Comparison of ENCODE assay signal across 1 cellular context in genomic region chr14:24481622-24482324, GRCh38.
TF ChIP-seq lines count a peak whose summit lies in the region.

No MANE protein-coding gene starts in this region.

TF ChIP-seq in HepG2, 621 proteins besides CTCF, POLR2A, EP300 and RAD21 (continued from another document and continues in another):
- TF ChIP-seq KAT8 (CRISPR knock-in tag; IDR thresholded peaks at IDR 0.05) = peak; percentile 86
- no peak for TF ChIP-seq ZHX2 (IDR thresholded peaks at IDR 0.05; ENCODE audit: low read depth)
- TF ChIP-seq ZHX2 (CRISPR knock-in tag; IDR thresholded peaks at IDR 0.05; ENCODE audit: borderline replicate concordance) = no peak
- peak; percentile 66 for TF ChIP-seq ATF2 (CRISPR knock-in tag; IDR thresholded peaks at IDR 0.05)
- TF ChIP-seq CEBPG (CRISPR knock-in tag; IDR thresholded peaks at IDR 0.05) = peak; percentile 50; the same call in 1 of the 2 replicates
- TF ChIP-seq GTF3A (CRISPR knock-in tag; conservative IDR thresholded peaks at IDR 0.05) = peak; percentile 93; the same call in 1 of the 2 replicates
- TF ChIP-seq MTA1 (CRISPR knock-in tag; IDR thresholded peaks at IDR 0.05; ENCODE audit: borderline replicate concordance) = peak; percentile 97
- TF ChIP-seq ZNF224 (CRISPR knock-in tag; IDR thresholded peaks at IDR 0.05) = no peak; the same call in 1 of the 2 replicates
- TF ChIP-seq LCORL (IDR thresholded peaks at IDR 0.05) = peak; percentile 83
- peak; percentile 99 for TF ChIP-seq LCORL (CRISPR knock-in tag; IDR thresholded peaks at IDR 0.05)
- peak; percentile 96; the same call in 1 of the 2 replicates for TF ChIP-seq ZSCAN31 (CRISPR knock-in tag; IDR thresholded peaks at IDR 0.05; ENCODE audit: low read depth)
- peak; percentile 96 for TF ChIP-seq TIGD3 (CRISPR knock-in tag; IDR thresholded peaks at IDR 0.05; ENCODE audit: borderline replicate concordance)
- TF ChIP-seq RFX1 (IDR thresholded peaks at IDR 0.05) = no peak
- no peak for TF ChIP-seq NFIB (CRISPR knock-in tag; IDR thresholded peaks at IDR 0.05; ENCODE audit: borderline replicate concordance)
- TF ChIP-seq ZNF292 (CRISPR knock-in tag; IDR thresholded peaks at IDR 0.05; ENCODE audit: borderline replicate concordance, low read depth) = peak; percentile 98
- no peak for TF ChIP-seq ZNF3 (CRISPR knock-in tag; IDR thresholded peaks at IDR 0.05)
- no peak for TF ChIP-seq SIX1 (CRISPR knock-in tag; IDR thresholded peaks at IDR 0.05; ENCODE audit: borderline replicate concordance)
- TF ChIP-seq ELK4 (CRISPR knock-in tag; IDR thresholded peaks at IDR 0.05; ENCODE audit: borderline replicate concordance) = no peak
- peak; percentile 79 for TF ChIP-seq KDM3A (CRISPR knock-in tag; IDR thresholded peaks at IDR 0.05; ENCODE audit: low read depth)
- TF ChIP-seq ZNF703 (CRISPR knock-in tag; IDR thresholded peaks at IDR 0.05; ENCODE audit: borderline replicate concordance) = no peak
- no peak for TF ChIP-seq ZNF672 (CRISPR knock-in tag; IDR thresholded peaks at IDR 0.05)
- TF ChIP-seq TFAP4 (IDR thresholded peaks at IDR 0.05; ENCODE audit: borderline replicate concordance, low read depth) = peak; percentile 76
- TF ChIP-seq THAP7 (CRISPR knock-in tag; IDR thresholded peaks at IDR 0.05) = no peak
- peak; percentile 86 for TF ChIP-seq ZBTB20 (CRISPR knock-in tag; IDR thresholded peaks at IDR 0.05; ENCODE audit: borderline replicate concordance, low read depth)
- no peak for TF ChIP-seq ZNF7 (CRISPR knock-in tag; IDR thresholded peaks at IDR 0.05)
- peak; percentile 98 for TF ChIP-seq ZNF781 (CRISPR knock-in tag; IDR thresholded peaks at IDR 0.05; ENCODE audit: borderline replicate concordance, not compliant biosample characterization)
- TF ChIP-seq SUZ12 (IDR thresholded peaks at IDR 0.05; ENCODE audit: low read depth, low read length) = 0 out of 2 replicates have a peak, but pooled peaks have one; percentile 28
- TF ChIP-seq ZNF646 (CRISPR knock-in tag; IDR thresholded peaks at IDR 0.05) = no peak
- TF ChIP-seq NFKB2 (CRISPR knock-in tag; IDR thresholded peaks at IDR 0.05; ENCODE audit: borderline replicate concordance) = peak; percentile 82; the same call in 1 of the 2 replicates
- TF ChIP-seq PLRG1 (conservative IDR thresholded peaks at IDR 0.05) = no peak
- TF ChIP-seq ZNF607 (CRISPR knock-in tag; IDR thresholded peaks at IDR 0.05; ENCODE audit: borderline replicate concordance) = peak; percentile 79
- TF ChIP-seq KMT2B (CRISPR knock-in tag; IDR thresholded peaks at IDR 0.05) = 0 out of 2 replicates have a peak, but pooled peaks have one; percentile 49
- TF ChIP-seq ZNF639 (CRISPR knock-in tag; conservative IDR thresholded peaks at IDR 0.05) = no peak
- TF ChIP-seq ZNF205 (CRISPR knock-in tag; IDR thresholded peaks at IDR 0.05) = peak; percentile 83; the same call in 1 of the 2 replicates
